In the genomic region with DNA sequence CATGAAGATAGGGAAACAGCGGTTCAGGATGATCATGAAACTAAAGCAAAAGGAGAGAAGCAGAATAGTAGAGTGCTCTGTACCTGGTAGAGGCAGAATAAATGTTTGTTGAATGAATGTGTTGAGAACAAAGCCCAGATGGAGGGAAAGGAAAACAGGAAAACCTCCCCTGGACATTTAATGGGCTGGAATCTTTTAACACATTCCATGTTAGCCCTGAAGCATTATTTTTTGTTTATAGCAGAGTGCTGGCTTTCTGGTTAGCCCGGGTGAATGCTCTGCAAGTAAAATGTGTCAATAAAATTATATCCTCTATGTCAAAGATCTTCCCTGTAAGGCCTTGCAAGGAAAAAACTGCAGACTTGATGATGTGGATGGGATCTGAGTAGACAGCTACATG, we compare ENCODE assay signal across 13 cellular contexts.
"Had no signal": no experiment of that assay in that cellular context is flagged by ENCODE, and none has a peak within 500 bp of the region (broad histone marks: within the 10 kb centered on the region; RNA-seq: fewer than 3 reads in every experiment).

No MANE protein-coding gene starts in this region.

- H3K27me3 ChIP-seq: ascending aorta, body of pancreas, Peyer's patch had no signal

- H3K27ac Mint-ChIP-seq: activated CD8-positive, alpha-beta T cell treated with anti-CD3 and anti-CD28 coated beads, Interleukin-2, amount 10 ng/mL, durations not matched to agents 7 days and 5 days; activated naive CD4-positive, alpha-beta T cell treated with anti-CD3 and anti-CD28 coated beads, Interleukin-2, amount 50 U/mL, for 24 hours; T-helper 1 cell treated with Interleukin-12 subunit alpha and Interleukin-12 subunit beta and Interleukin-4 antibody, amounts not matched to agents 30 μg/mL and 1 μg/mL, for 36 hours; WTC11 had no signal

- H3K4me3 ChIP-seq: ascending aorta, body of pancreas, Peyer's patch had no signal

- H3K36me3 Mint-ChIP-seq: activated naive CD4-positive, alpha-beta T cell treated with anti-CD3 and anti-CD28 coated beads, Interleukin-2, amount 50 U/mL, for 24 hours; WTC11 had no signal

- H3K4me1 Mint-ChIP-seq: activated naive CD4-positive, alpha-beta T cell treated with anti-CD3 and anti-CD28 coated beads, Interleukin-2, amount 50 U/mL, for 24 hours had no signal

- H3K9me3 ChIP-seq: ascending aorta, body of pancreas, Peyer's patch had no signal

- H3K36me3 ChIP-seq: ascending aorta, Peyer's patch had no signal

- DNase-seq: activated CD4-positive, alpha-beta T cell treated with anti-CD3 and anti-CD28 coated beads, Interleukin-2, amount 50 U/mL, for 4 hours; activated CD8-positive, alpha-beta memory T cell treated with anti-CD3 and anti-CD28 coated beads, Interleukin-2, amount 50 U/mL, for 48 hours; activated naive CD4-positive, alpha-beta T cell; NCI-H1436 treated with DMSO at 0.1 percent for 48 hours; NK-92 treated with Interleukin-12 subunit alpha and Interleukin-12 subunit beta, amount 100 ng/mL, for 24 hours; T-helper 9 cell had no signal

- H3K9me3 Mint-ChIP-seq: activated naive CD4-positive, alpha-beta T cell treated with anti-CD3 and anti-CD28 coated beads, Interleukin-2, amount 50 U/mL, for 24 hours; T-helper 1 cell treated with Interleukin-12 subunit alpha and Interleukin-12 subunit beta and Interleukin-4 antibody, amounts not matched to agents 30 μg/mL and 1 μg/mL, for 36 hours; WTC11 had no signal

- H3K4me3 Mint-ChIP-seq: activated CD8-positive, alpha-beta T cell treated with anti-CD3 and anti-CD28 coated beads, Interleukin-2, amount 10 ng/mL, durations not matched to agents 7 days and 5 days; activated naive CD4-positive, alpha-beta T cell treated with anti-CD3 and anti-CD28 coated beads, Interleukin-2, amount 50 U/mL, for 24 hours; T-helper 1 cell treated with Interleukin-12 subunit alpha and Interleukin-12 subunit beta and Interleukin-4 antibody, amounts not matched to agents 30 μg/mL and 1 μg/mL, for 36 hours; WTC11 had no signal

- H3K27ac ChIP-seq: ascending aorta, body of pancreas, Peyer's patch had no signal
